9 cellular contexts compared by ENCODE assay signal in genomic region chr16:2156025-2156848, GRCh38. TPM values are rescaled to one million over a fixed set of nuclear protein-coding genes. Genes with fewer than 3 reads are reported as not detected.
A peak's percentile ranks its signal among the peaks of the same experiment; 100 is the strongest.
DNase-seq lines count a peak whose midpoint lies in the region; ATAC-seq and TF ChIP-seq lines count a peak whose summit lies in the region.
"Had no signal": no experiment of that assay in that cellular context is flagged by ENCODE, and none has a peak within 500 bp of the region (broad histone marks: within the 10 kb centered on the region; RNA-seq: fewer than 3 reads in every experiment).

No MANE protein-coding gene starts in this region.

- H3K4me3 ChIP-seq in BLaER1 (peak overlapping the region; percentile 90), gastrocnemius medialis (peak overlapping the region; percentile 57 to 82 (median 74))

- intact Hi-C loops in gastrocnemius medialis (cut with DNase I; ENCODE audit: low total_unique reads), result loop anchor here (5.0 kb wide), 1 partner anchor 516 kb away; no protein-coding TSS in a partner anchor

- peaks cover 42% of the 10 kb centered on the region for H3K36me3 ChIP-seq in BLaER1
- no peaks in the 10 kb centered on the region for H3K36me3 ChIP-seq in gastrocnemius medialis

- H3K4me3 Mint-ChIP-seq in activated T-helper 17 cell treated with anti-CD3 and anti-CD28 coated beads, Interleukin-2, amount 50 U/mL, for 72 hours, result peak overlapping the region; percentile 93
- H3K4me3 Mint-ChIP-seq in glutamatergic neuron (ENCODE audit: unreplicated experiment), result peak overlapping the region; percentile 95

- no peaks in the 10 kb centered on the region for H3K9me3 ChIP-seq in BLaER1
- no peaks in the 10 kb centered on the region for H3K9me3 ChIP-seq in gastrocnemius medialis

- H3K4me1 Mint-ChIP-seq in activated T-helper 17 cell treated with anti-CD3 and anti-CD28 coated beads, Interleukin-2, amount 50 U/mL, for 72 hours, result peaks cover 17% of the 10 kb centered on the region
- H3K4me1 Mint-ChIP-seq in glutamatergic neuron (ENCODE audit: low read depth, unreplicated experiment), result peaks cover 20% of the 10 kb centered on the region

- peak; percentile 48 for DNase-seq in HT1080 (ENCODE audit: low read depth)
- no peak for DNase-seq in glutamatergic neuron
- DNase-seq in gastrocnemius medialis, result no peak
- DNase-seq in KG1 (lab: John Stamatoyannopoulos, UW), result no peak
- DNase-seq in NCI-H1092 treated with DMSO at 0.1 percent for 48 hours (lab: John Stamatoyannopoulos, UW), result no peak

- H3K4me1 ChIP-seq in BLaER1 (peaks cover 64% of the 10 kb centered on the region), gastrocnemius medialis (peaks cover 48 to 63% of the 10 kb centered on the region in 2 donors)

- no peaks in the 10 kb centered on the region for H3K27me3 Mint-ChIP-seq in activated T-helper 17 cell treated with anti-CD3 and anti-CD28 coated beads, Interleukin-2, amount 50 U/mL, for 72 hours
- H3K27me3 Mint-ChIP-seq in glutamatergic neuron (ENCODE audit: unreplicated experiment), result peaks cover 18% of the 10 kb centered on the region

- peaks cover 44% of the 10 kb centered on the region for H3K36me3 Mint-ChIP-seq in activated T-helper 17 cell treated with anti-CD3 and anti-CD28 coated beads, Interleukin-2, amount 50 U/mL, for 72 hours (ENCODE audit: low read depth)
- H3K36me3 Mint-ChIP-seq in glutamatergic neuron (ENCODE audit: unreplicated experiment), result no peaks in the 10 kb centered on the region

- ATAC-seq in activated T-helper 17 cell treated with anti-CD3 and anti-CD28 coated beads, Interleukin-2, amount 50 U/mL, for 72 hours (replicated peaks), result no peak
- ATAC-seq in gastrocnemius medialis, result no peak
- ATAC-seq in GM18519 (IDR thresholded peaks at IDR 0.05; ENCODE audit: low FRiP score, unreplicated experiment), result no peak

- peaks cover 88% of the 10 kb centered on the region for H4K20me1 ChIP-seq in BLaER1

- no peak for TF ChIP-seq CTCF in glutamatergic neuron (IDR thresholded peaks at IDR 0.05; ENCODE audit: partially characterized antibody, unreplicated experiment)
- no peak for TF ChIP-seq CTCF in gastrocnemius medialis (IDR thresholded peaks at IDR 0.05 in 4 of 5, conservative IDR thresholded peaks at IDR 0.05 in 1 of 5)

- in situ Hi-C loops in gastrocnemius medialis (cut with MboI; ENCODE audit: low sequenced_read_pairs in 4 of 4), result no loop called here

- peak overlapping the region; percentile 98 for H3K4me2 ChIP-seq in BLaER1

- H3K9ac ChIP-seq in BLaER1, result peak overlapping the region; percentile 92

- H3K9me3 Mint-ChIP-seq in activated T-helper 17 cell treated with anti-CD3 and anti-CD28 coated beads, Interleukin-2, amount 50 U/mL, for 72 hours, result no peaks in the 10 kb centered on the region
- peaks cover 14% of the 10 kb centered on the region for H3K9me3 Mint-ChIP-seq in glutamatergic neuron (ENCODE audit: unreplicated experiment)

- peak overlapping the region; percentile 82 for H3K27ac Mint-ChIP-seq in activated T-helper 17 cell treated with anti-CD3 and anti-CD28 coated beads, Interleukin-2, amount 50 U/mL, for 72 hours
- H3K27ac Mint-ChIP-seq in glutamatergic neuron (ENCODE audit: unreplicated experiment), result peak overlapping the region; percentile 76

- H3K27ac ChIP-seq in BLaER1 (peak overlapping the region; percentile 88), gastrocnemius medialis (peak overlapping the region; percentile 56 to 83 (median 72))

- TF ChIP-seq POLR2A in gastrocnemius medialis (IDR thresholded peaks at IDR 0.05), result no peak

- no peaks in the 10 kb centered on the region for H3K27me3 ChIP-seq in BLaER1
- no peaks in the 10 kb centered on the region for H3K27me3 ChIP-seq in gastrocnemius medialis

RNA-seq across cellular contexts. Expression of gene TRAF7, which starts 0.7 kb away (rescaled TPM):
- 122 and 138 TPM in 2 replicates for total RNA-seq in HT1080 (2014; rRNA removed; shearing (Covaris generic))
- polyA plus RNA-seq in HT1080 (2015; cell fraction: cytosol; rRNA removed), result 111 TPM in 2 replicates
- 89.0 and 90.1 TPM in 2 replicates for polyA plus RNA-seq in HT1080 (2015; cell fraction: nucleus; rRNA removed)
- 10 to 100 TPM; 49.8 to 80.1 TPM for total RNA-seq in activated T-helper 17 cell treated with anti-CD3 and anti-CD28 coated beads, Interleukin-2, amount 50 U/mL, for 72 hours
- total RNA-seq in glutamatergic neuron (ENCODE audit: unreplicated experiment) (74.8 TPM), gastrocnemius medialis (10 to 100 TPM; 39.5 to 71.4 (median 55.9) TPM)

RNA-seq across cellular contexts. Expression of gene RAB26, which starts 7.8 kb away (rescaled TPM):
- 9.5 and 13.4 TPM in 2 replicates for total RNA-seq in HT1080 (2014; rRNA removed; shearing (Covaris generic))
- polyA plus RNA-seq in HT1080 (2015; cell fraction: cytosol; rRNA removed), result 5.8 TPM in 2 replicates
- 38.8 and 42.6 TPM in 2 replicates for polyA plus RNA-seq in HT1080 (2015; cell fraction: nucleus; rRNA removed)
- under 1 TPM; 0.28 to 0.34 TPM for total RNA-seq in activated T-helper 17 cell treated with anti-CD3 and anti-CD28 coated beads, Interleukin-2, amount 50 U/mL, for 72 hours
- 292 TPM for total RNA-seq in glutamatergic neuron (ENCODE audit: unreplicated experiment)
- 1 to 10 TPM in 2 of 4 donors, not detected in 2; 1.3 to 4.2 TPM for total RNA-seq in gastrocnemius medialis

RNA-seq across cellular contexts. Expression of gene PKD1, which starts 20.5 kb away (rescaled TPM):
- total RNA-seq in HT1080 (2014; rRNA removed; shearing (Covaris generic)), result 55.1 and 58.6 TPM in 2 replicates
- polyA plus RNA-seq in HT1080 (2015; cell fraction: cytosol; rRNA removed), result 51.5 and 53.1 TPM in 2 replicates
- polyA plus RNA-seq in HT1080 (2015; cell fraction: nucleus; rRNA removed), result 306 and 309 TPM in 2 replicates
- 100 to 1,000 TPM in 1 of 2 donors, 10 to 100 TPM in 1; 71.8 to 122 TPM for total RNA-seq in activated T-helper 17 cell treated with anti-CD3 and anti-CD28 coated beads, Interleukin-2, amount 50 U/mL, for 72 hours
- total RNA-seq in glutamatergic neuron (ENCODE audit: unreplicated experiment), result 628 TPM
- 100 to 1,000 TPM; 168 to 376 (median 339) TPM for total RNA-seq in gastrocnemius medialis

RNA-seq across cellular contexts. Expression of gene CASKIN1, which starts 40.2 kb away (rescaled TPM):
- total RNA-seq in HT1080 (2014; rRNA removed; shearing (Covaris generic)), result 0.10 and 1.2 TPM in 2 replicates
- polyA plus RNA-seq in HT1080 (2015; cell fraction: cytosol; rRNA removed), result 0.09 and 0.12 TPM in 2 replicates
- polyA plus RNA-seq in HT1080 (2015; cell fraction: nucleus; rRNA removed), result 0.48 and 2.0 TPM in 2 replicates
- 1 to 10 TPM in 1 of 2 donors, under 1 TPM in 1; 0.78 to 6.6 TPM for total RNA-seq in activated T-helper 17 cell treated with anti-CD3 and anti-CD28 coated beads, Interleukin-2, amount 50 U/mL, for 72 hours
- total RNA-seq in glutamatergic neuron (ENCODE audit: unreplicated experiment) (31.6 TPM), gastrocnemius medialis (under 1 TPM in 3 of 4 donors, not detected in 1; 0.07 to 0.51 (median 0.10) TPM)
- total RNA-seq: M059J had no signal

RNA-seq across cellular contexts. Expression of gene MLST8, which starts 49.0 kb away (rescaled TPM):
- 50.0 and 69.1 TPM in 2 replicates for total RNA-seq in HT1080 (2014; rRNA removed; shearing (Covaris generic))
- 89.7 and 112 TPM in 2 replicates for polyA plus RNA-seq in HT1080 (2015; cell fraction: cytosol; rRNA removed)
- polyA plus RNA-seq in HT1080 (2015; cell fraction: nucleus; rRNA removed), result 83.0 and 83.6 TPM in 2 replicates
- total RNA-seq in activated T-helper 17 cell treated with anti-CD3 and anti-CD28 coated beads, Interleukin-2, amount 50 U/mL, for 72 hours, result 10 to 100 TPM; 33.4 to 48.8 TPM
- total RNA-seq in glutamatergic neuron (ENCODE audit: unreplicated experiment) (57.9 TPM), gastrocnemius medialis (10 to 100 TPM; 40.3 to 77.0 (median 73.5) TPM)

Comparison
In these comparisons a context has a peak if more than half of its experiments do, and no peak if none do; other contexts are left out.
1. RNA of gene RAB26, which starts 7.8 kb away (total RNA-seq): 292 TPM in glutamatergic neuron (single experiment); 9.5 to 13.4 TPM in HT1080, 1.3 to 4.2 TPM in gastrocnemius medialis and 0.28 to 0.34 TPM in activated T-helper 17 cell treated with anti-CD3 and anti-CD28 coated beads, Interleukin-2, amount 50 U/mL, for 72 hours; every median in the first group is over 10 times any median in the second.